Comparison of ENCODE assay signal across 9 cellular contexts in the genomic region with DNA sequence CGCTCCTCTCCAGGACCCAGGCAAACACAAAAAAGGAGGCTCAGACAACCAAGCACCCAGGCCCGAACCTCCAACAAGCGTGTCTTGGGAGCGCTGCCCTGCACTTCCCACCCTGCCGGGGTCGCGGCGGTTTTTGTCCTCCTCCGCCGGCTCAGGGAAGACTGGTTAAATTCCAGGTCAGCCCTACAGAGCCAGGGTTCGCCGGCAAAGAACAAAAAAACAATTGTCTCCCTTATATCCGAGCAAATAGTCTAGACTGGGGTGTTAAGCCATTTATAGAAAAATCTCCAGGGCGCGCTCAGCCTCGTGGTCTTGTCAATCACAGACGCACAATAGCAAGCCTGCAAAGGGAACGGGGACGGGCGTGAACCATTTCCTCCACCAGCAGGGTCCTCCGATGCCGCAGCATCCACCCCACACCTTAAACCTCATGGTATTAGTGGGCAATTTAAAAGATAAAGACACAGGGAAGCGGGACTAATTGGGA. TPM values are rescaled to one million over a fixed set of nuclear protein-coding genes. Genes with fewer than 3 reads are reported as not detected.
DNase-seq lines count a peak whose midpoint lies in the region; ATAC-seq and TF ChIP-seq lines count a peak whose summit lies in the region.
"Had no signal": no experiment of that assay in that cellular context is flagged by ENCODE, and none has a peak within 500 bp of the region (broad histone marks: within the 10 kb centered on the region; RNA-seq: fewer than 3 reads in every experiment).

No MANE protein-coding gene starts in this region.

- H3K27ac Mint-ChIP-seq in CD8-positive, alpha-beta memory T cell, result peak overlapping the region in 2 of 8 donors; percentile 14 to 66
- peak overlapping the region; percentile 88 for H3K27ac Mint-ChIP-seq in activated CD8-positive, alpha-beta T cell treated with anti-CD3 and anti-CD28 coated beads for 36 hours

- H3K4me1 Mint-ChIP-seq in CD8-positive, alpha-beta memory T cell, result peaks cover 13 to 27% (median 27%) of the 10 kb centered on the region in 3 donors
- H3K4me1 Mint-ChIP-seq in activated CD8-positive, alpha-beta T cell treated with anti-CD3 and anti-CD28 coated beads for 36 hours (ENCODE audit: low read depth), result peaks cover 35% of the 10 kb centered on the region

- H3K27me3 Mint-ChIP-seq in CD8-positive, alpha-beta memory T cell, result peaks cover 9 to 25% of the 10 kb centered on the region in 2 donors
- peaks cover 17% of the 10 kb centered on the region for H3K27me3 Mint-ChIP-seq in activated CD8-positive, alpha-beta T cell treated with anti-CD3 and anti-CD28 coated beads for 36 hours

- H3K9me3 ChIP-seq in CD8-positive, alpha-beta memory T cell (ENCODE audit: low read length), result no peaks in the 10 kb centered on the region
- no peaks in the 10 kb centered on the region for H3K9me3 ChIP-seq in cardiac muscle cell (ENCODE audit: low read depth)
- H3K9me3 ChIP-seq in parathyroid adenoma (ENCODE audit: control insufficient read depth, low read length), result no peaks in the 10 kb centered on the region

- CTCF ChIA-PET in CD8-positive, alpha-beta memory T cell (lab: Charles Lee), result no interaction called here
- CTCF ChIA-PET in activated CD8-positive, alpha-beta T cell treated with anti-CD3 and anti-CD28 coated beads for 36 hours (lab: Charles Lee), result no interaction called here

- H3K4me3 ChIP-seq in CD8-positive, alpha-beta memory T cell (ENCODE audit: low read length), result no peak overlapping the region
- H3K4me3 ChIP-seq in cardiac muscle cell (peak overlapping the region; percentile 22), parathyroid adenoma (ENCODE audit: low read depth, low read length) (peak overlapping the region; percentile 39)

- H3K4me1 ChIP-seq in CD8-positive, alpha-beta memory T cell (ENCODE audit: insufficient read depth, low read length), result no peaks in the 10 kb centered on the region
- H3K4me1 ChIP-seq in cardiac muscle cell (ENCODE audit: low read depth) (no peaks in the 10 kb centered on the region), parathyroid adenoma (no peaks in the 10 kb centered on the region)

- no peak overlapping the region for H3K27ac ChIP-seq in CD8-positive, alpha-beta memory T cell (ENCODE audit: low read depth, low read length)
- H3K27ac ChIP-seq in cardiac muscle cell, result no peak overlapping the region
- H3K27ac ChIP-seq in parathyroid adenoma, result no peak overlapping the region

- no peak for DNase-seq in CD8-positive, alpha-beta memory T cell
- DNase-seq in activated CD8-positive, alpha-beta T cell treated with anti-CD3 and anti-CD28 coated beads for 36 hours, result peak; percentile 64
- DNase-seq in cardiac muscle cell (ENCODE audit: low read depth in 1 of 2, low spot score in 1 of 2) (peak in 1 of 2 donors; percentile 19), COLO829 (ENCODE audit: low spot score) (no peak)

- H3K36me3 Mint-ChIP-seq in CD8-positive, alpha-beta memory T cell, result no peaks in the 10 kb centered on the region
- peaks cover 11% of the 10 kb centered on the region for H3K36me3 Mint-ChIP-seq in activated CD8-positive, alpha-beta T cell treated with anti-CD3 and anti-CD28 coated beads for 36 hours (ENCODE audit: low read depth)

- peaks cover 6% of the 10 kb centered on the region for H3K27me3 ChIP-seq in CD8-positive, alpha-beta memory T cell (ENCODE audit: insufficient read depth, low read length, poor library complexity, severe bottlenecking)
- peaks cover 59% of the 10 kb centered on the region for H3K27me3 ChIP-seq in cardiac muscle cell
- H3K27me3 ChIP-seq in parathyroid adenoma (ENCODE audit: control insufficient read depth, insufficient read depth, low read length), result no peaks in the 10 kb centered on the region

- H2AFZ ChIP-seq in parathyroid adenoma, result no peak overlapping the region

- H3K4me2 ChIP-seq in parathyroid adenoma (ENCODE audit: low read length), result peak overlapping the region; percentile 75

- peak; percentile 26 for ATAC-seq in activated CD8-positive, alpha-beta T cell treated with anti-CD3 and anti-CD28 coated beads for 36 hours
- ATAC-seq in HG03025 (IDR thresholded peaks at IDR 0.05; ENCODE audit: low FRiP score, unreplicated experiment) (no peak), GM18517 (IDR thresholded peaks at IDR 0.05; ENCODE audit: unreplicated experiment) (no peak), HG03159 (IDR thresholded peaks at IDR 0.05; ENCODE audit: unreplicated experiment) (no peak)
- ATAC-seq: HCT116 had no signal

- no peaks in the 10 kb centered on the region for H3K79me2 ChIP-seq in parathyroid adenoma

- H3K9ac ChIP-seq in parathyroid adenoma, result no peak overlapping the region

- intact Hi-C loops in activated CD8-positive, alpha-beta T cell treated with anti-CD3 and anti-CD28 coated beads for 36 hours (cut with micrococcal nuclease), result loop anchor here (1.0 to 5.0 kb wide), 3 partner anchors 45 to 150 kb away; a partner anchor contains a TSS

- POLR2A ChIA-PET in CD8-positive, alpha-beta memory T cell (lab: Charles Lee), result no interaction called here
- POLR2A ChIA-PET in activated CD8-positive, alpha-beta T cell treated with anti-CD3 and anti-CD28 coated beads for 36 hours (lab: Charles Lee), result interaction anchor here (1.2 kb wide), 2 partner anchors 13 to 47 kb away, joined by 3 to 4 read pairs; a partner anchor contains a TSS

- H3K36me3 ChIP-seq in CD8-positive, alpha-beta memory T cell (ENCODE audit: insufficient read depth, low read length), result no peaks in the 10 kb centered on the region
- no peaks in the 10 kb centered on the region for H3K36me3 ChIP-seq in cardiac muscle cell
- no peaks in the 10 kb centered on the region for H3K36me3 ChIP-seq in parathyroid adenoma (ENCODE audit: control insufficient read depth, insufficient read depth, low read length)

- no peak for TF ChIP-seq CTCF in activated CD8-positive, alpha-beta T cell treated with anti-CD3 and anti-CD28 coated beads for 36 hours (IDR thresholded peaks at IDR 0.05)
- TF ChIP-seq CTCF in cardiac muscle cell (IDR thresholded peaks at IDR 0.05; ENCODE audit: low read depth, low read length), result no peak
- no peak for TF ChIP-seq CTCF in parathyroid adenoma (IDR thresholded peaks at IDR 0.05)

- H3K9me3 Mint-ChIP-seq in CD8-positive, alpha-beta memory T cell, result peaks cover 0 to 2% (median 0%) of the 10 kb centered on the region in 5 donors
- H3K9me3 Mint-ChIP-seq in activated CD8-positive, alpha-beta T cell treated with anti-CD3 and anti-CD28 coated beads for 36 hours, result peaks cover 3% of the 10 kb centered on the region

- peak overlapping the region; percentile 75 to 93 (median 84) for H3K4me3 Mint-ChIP-seq in CD8-positive, alpha-beta memory T cell
- peak overlapping the region; percentile 87 for H3K4me3 Mint-ChIP-seq in activated CD8-positive, alpha-beta T cell treated with anti-CD3 and anti-CD28 coated beads for 36 hours

RNA-seq across cellular contexts. Expression of a gene that starts 46.9 kb away (rescaled TPM):
- total RNA-seq in CD8-positive, alpha-beta memory T cell, result 10 to 100 TPM; 24.2 to 26.5 TPM
- 0.58 TPM for polyA plus RNA-seq in CD8-positive, alpha-beta memory T cell
- 10 to 100 TPM; 53.3 to 55.6 TPM for total RNA-seq in activated CD8-positive, alpha-beta T cell treated with anti-CD3 and anti-CD28 coated beads for 36 hours
- total RNA-seq in cardiac muscle cell, result 19.2 and 45.3 TPM in 2 replicates
- polyA plus RNA-seq in cardiac muscle cell, result 17.8 and 22.4 TPM in 2 replicates
